1 cellular context compared by ENCODE assay signal in genomic region chr3:124033360-124034015, GRCh38.
TF ChIP-seq lines count a peak whose summit lies in the region.

Gene KALRN, plus strand, starts transcription at chr3:124033369.

TF ChIP-seq in HEK293, 187 proteins besides CTCF, POLR2A, EP300 and RAD21 (continued from another document and continues in another):
- TF ChIP-seq ZBTB11 (tag by site-specific recombination; conservative IDR thresholded peaks at IDR 0.05; ENCODE audit: low read depth): no peak
- no peak for TF ChIP-seq ZNF416 (tag by site-specific recombination; IDR thresholded peaks at IDR 0.05)
- TF ChIP-seq HIC1 (tag by site-specific recombination; IDR thresholded peaks at IDR 0.05): no peak
- TF ChIP-seq ZNF426 (tag by site-specific recombination; IDR thresholded peaks at IDR 0.05): no peak
- TF ChIP-seq ZNF843 (tag by site-specific recombination; IDR thresholded peaks at IDR 0.05): no peak
- TF ChIP-seq ZNF837 (tag by site-specific recombination; IDR thresholded peaks at IDR 0.05): no peak
- TF ChIP-seq ZNF830 (tag by site-specific recombination; IDR thresholded peaks at IDR 0.05; ENCODE audit: low read depth): no peak
- no peak for TF ChIP-seq PRDM2 (tag by site-specific recombination; IDR thresholded peaks at IDR 0.05; ENCODE audit: borderline replicate concordance)
- TF ChIP-seq MZF1 (tag by site-specific recombination; IDR thresholded peaks at IDR 0.05; ENCODE audit: borderline replicate concordance): no peak
- no peak for TF ChIP-seq ZNF585B (tag by site-specific recombination; IDR thresholded peaks at IDR 0.05)
- TF ChIP-seq REST (tag by site-specific recombination; IDR thresholded peaks at IDR 0.05): no peak
- TF ChIP-seq ZNF223 (tag by site-specific recombination; IDR thresholded peaks at IDR 0.05): no peak
- no peak for TF ChIP-seq ZNF398 (tag by site-specific recombination; IDR thresholded peaks at IDR 0.05)
- TF ChIP-seq ZNF274 (IDR thresholded peaks at IDR 0.05; ENCODE audit: low read length): no peak
- no peak for TF ChIP-seq ZNF274 (tag by site-specific recombination; IDR thresholded peaks at IDR 0.05; ENCODE audit: borderline replicate concordance)
- TF ChIP-seq ZBTB17 (tag by site-specific recombination; IDR thresholded peaks at IDR 0.05): no peak
- TF ChIP-seq ZXDB (tag by site-specific recombination; IDR thresholded peaks at IDR 0.05): no peak
- TF ChIP-seq ZSCAN18 (tag by site-specific recombination; IDR thresholded peaks at IDR 0.05): no peak
- peak; percentile 88 for TF ChIP-seq GLIS2 (tag by site-specific recombination; IDR thresholded peaks at IDR 0.05)
- TF ChIP-seq ZNF449 (tag by site-specific recombination; IDR thresholded peaks at IDR 0.05): no peak
- TF ChIP-seq ZFP69B (tag by site-specific recombination; IDR thresholded peaks at IDR 0.05): no peak
- TF ChIP-seq ZNF561 (tag by site-specific recombination; IDR thresholded peaks at IDR 0.05; ENCODE audit: borderline replicate concordance): no peak
- TF ChIP-seq BCL6B (tag by site-specific recombination; IDR thresholded peaks at IDR 0.05): no peak
- peak; percentile 85 for TF ChIP-seq ZBTB8A (tag by site-specific recombination; IDR thresholded peaks at IDR 0.05)
- TF ChIP-seq ZNF335 (tag by site-specific recombination; conservative IDR thresholded peaks at IDR 0.05): peak; percentile 60
- TF ChIP-seq ZBTB44 (tag by site-specific recombination; IDR thresholded peaks at IDR 0.05): no peak
